In the genomic region with DNA sequence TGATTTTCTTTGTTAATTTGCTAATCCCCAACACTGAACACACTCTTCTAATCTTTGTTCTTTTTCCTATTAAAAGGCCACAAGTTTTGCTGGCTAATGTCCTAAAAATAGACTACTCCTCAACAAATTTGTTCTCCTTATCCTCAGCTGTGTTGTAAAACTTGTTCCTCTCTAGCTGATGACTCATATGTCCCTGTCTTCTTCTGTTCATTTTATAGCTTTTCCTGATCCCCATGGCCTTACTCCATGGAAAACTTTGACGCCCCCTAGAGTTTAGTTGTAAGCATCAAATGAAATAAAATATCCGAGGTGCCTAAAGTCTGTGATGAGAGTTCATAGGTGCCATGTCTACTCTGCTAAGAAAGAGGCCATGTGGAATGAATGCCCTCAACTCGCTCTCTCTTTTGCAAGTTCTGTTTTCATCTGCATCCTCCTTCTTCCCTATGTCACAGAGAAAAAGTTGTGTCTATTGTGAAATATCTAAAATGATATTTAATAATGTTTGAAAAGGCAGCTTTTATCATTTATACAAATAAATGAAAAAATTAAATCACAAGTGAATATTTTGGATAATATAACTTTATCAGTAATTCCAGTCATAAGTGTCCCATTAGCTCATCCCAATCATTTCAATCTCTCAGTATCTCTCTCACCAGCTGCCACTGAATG, we compare ENCODE assay signal across 8 cellular contexts.
A peak's percentile ranks its signal among the peaks of the same experiment; 100 is the strongest.
DNase-seq lines count a peak whose midpoint lies in the region; TF ChIP-seq lines count a peak whose summit lies in the region.

No MANE protein-coding gene starts in this region.

- DNase-seq in NCI-H2196 (lab: John Stamatoyannopoulos, UW; ENCODE audit: unreplicated experiment) (peak; percentile 10), NCI-H2196 treated with DMSO at 0.1 percent for 48 hours (lab: John Stamatoyannopoulos, UW; ENCODE audit: unreplicated experiment) (no peak), SK-MEL-5 (ENCODE audit: low read depth, low spot score) (peak; percentile 81), left ventricle myocardium inferior (no peak), type B pancreatic cell (ENCODE audit: extremely low spot score, unreplicated experiment) (no peak), UCSD-AML1 (lab: John Stamatoyannopoulos, UW; ENCODE audit: unreplicated experiment) (no peak), T-helper 1 cell (no peak)
- no peak for DNase-seq in activated T-helper 2 cell treated with anti-CD3 and anti-CD28 coated beads, Interferon-gamma antibody, Interleukin-2, Interleukin-4, amounts not matched to agents 10 μg/mL and 5 μg/mL and 100 μg/mL, durations not matched to agents 14 hours and 24 hours and 36 hours (ENCODE audit: low spot score)

- H3K27me3 Mint-ChIP-seq in type B pancreatic cell: no peaks in the 10 kb centered on the region
- H3K27me3 Mint-ChIP-seq in activated T-helper 2 cell treated with anti-CD3 and anti-CD28 coated beads, Interferon-gamma antibody, Interleukin-2, Interleukin-4, amounts not matched to agents 10 μg/mL and 5 μg/mL and 100 μg/mL, durations not matched to agents 14 hours and 24 hours and 36 hours (ENCODE audit: low read depth): no peaks in the 10 kb centered on the region

- H3K4me3 ChIP-seq in left ventricle myocardium inferior: no peak overlapping the region

- in situ Hi-C loops in SK-MEL-5 (cut with HindIII; ENCODE audit: low pct_unique_long_range_greater_than_20kb, low sequenced_read_pairs): no loop called here

- H3K27ac Mint-ChIP-seq in type B pancreatic cell: no peak overlapping the region
- no peak overlapping the region for H3K27ac Mint-ChIP-seq in activated T-helper 2 cell treated with anti-CD3 and anti-CD28 coated beads, Interferon-gamma antibody, Interleukin-2, Interleukin-4, amounts not matched to agents 10 μg/mL and 5 μg/mL and 100 μg/mL, durations not matched to agents 14 hours and 24 hours and 36 hours

- peak; percentile 47 for TF ChIP-seq CTCF in left ventricle myocardium inferior (IDR thresholded peaks at IDR 0.05; ENCODE audit: borderline replicate concordance)
- TF ChIP-seq CTCF in type B pancreatic cell (conservative IDR thresholded peaks at IDR 0.05): peak; percentile 52

- no peaks in the 10 kb centered on the region for H3K4me1 ChIP-seq in left ventricle myocardium inferior

- no peaks in the 10 kb centered on the region for H3K36me3 ChIP-seq in left ventricle myocardium inferior

- H3K27ac ChIP-seq in left ventricle myocardium inferior (replicated peaks): no peak overlapping the region

- intact Hi-C loops in left ventricle myocardium inferior (cut with micrococcal nuclease): no loop called here
- intact Hi-C loops in activated T-helper 2 cell treated with anti-CD3 and anti-CD28 coated beads, Interferon-gamma antibody, Interleukin-2, Interleukin-4, amounts not matched to agents 10 μg/mL and 5 μg/mL and 100 μg/mL, durations not matched to agents 14 hours and 24 hours and 36 hours (cut with micrococcal nuclease): no loop called here

- H3K27me3 ChIP-seq in left ventricle myocardium inferior (ENCODE audit: low read depth): no peaks in the 10 kb centered on the region

- no peaks in the 10 kb centered on the region for H3K9me3 ChIP-seq in left ventricle myocardium inferior (replicated peaks)

- peaks cover 5% of the 10 kb centered on the region for H3K9me3 Mint-ChIP-seq in type B pancreatic cell
- peaks cover 3% of the 10 kb centered on the region for H3K9me3 Mint-ChIP-seq in activated T-helper 2 cell treated with anti-CD3 and anti-CD28 coated beads, Interferon-gamma antibody, Interleukin-2, Interleukin-4, amounts not matched to agents 10 μg/mL and 5 μg/mL and 100 μg/mL, durations not matched to agents 14 hours and 24 hours and 36 hours

- H3K4me1 Mint-ChIP-seq in type B pancreatic cell (ENCODE audit: unreplicated experiment): no peaks in the 10 kb centered on the region
- H3K4me1 Mint-ChIP-seq in activated T-helper 2 cell treated with anti-CD3 and anti-CD28 coated beads, Interferon-gamma antibody, Interleukin-2, Interleukin-4, amounts not matched to agents 10 μg/mL and 5 μg/mL and 100 μg/mL, durations not matched to agents 14 hours and 24 hours and 36 hours (ENCODE audit: low read depth): no peaks in the 10 kb centered on the region

- no peaks in the 10 kb centered on the region for H3K36me3 Mint-ChIP-seq in type B pancreatic cell
- no peaks in the 10 kb centered on the region for H3K36me3 Mint-ChIP-seq in activated T-helper 2 cell treated with anti-CD3 and anti-CD28 coated beads, Interferon-gamma antibody, Interleukin-2, Interleukin-4, amounts not matched to agents 10 μg/mL and 5 μg/mL and 100 μg/mL, durations not matched to agents 14 hours and 24 hours and 36 hours (ENCODE audit: low read depth)

- H3K4me3 Mint-ChIP-seq in type B pancreatic cell: no peak overlapping the region
- H3K4me3 Mint-ChIP-seq in activated T-helper 2 cell treated with anti-CD3 and anti-CD28 coated beads, Interferon-gamma antibody, Interleukin-2, Interleukin-4, amounts not matched to agents 10 μg/mL and 5 μg/mL and 100 μg/mL, durations not matched to agents 14 hours and 24 hours and 36 hours (ENCODE audit: low read depth): no peak overlapping the region

Comparison
In these comparisons a context has a peak if more than half of its experiments do, and no peak if none do; other contexts are left out.
1. DNase-seq: peak in NCI-H2196 (single experiment) and SK-MEL-5 (single experiment); none in NCI-H2196 treated with DMSO at 0.1 percent for 48 hours (single experiment), left ventricle myocardium inferior (single experiment), type B pancreatic cell (single experiment), UCSD-AML1 (single experiment), T-helper 1 cell (0 of 5) and activated T-helper 2 cell treated with anti-CD3 and anti-CD28 coated beads, Interferon-gamma antibody, Interleukin-2, Interleukin-4, amounts not matched to agents 10 μg/mL and 5 μg/mL and 100 μg/mL, durations not matched to agents 14 hours and 24 hours and 36 hours (single experiment).